Comparison of ENCODE assay signal across 1 cellular context in genomic region chr7:33061282-33061928, GRCh38.
TF ChIP-seq lines count a peak whose summit lies in the region.

No MANE protein-coding gene starts in this region.

TF ChIP-seq in SK-N-SH, 30 proteins besides CTCF, POLR2A, EP300 and RAD21 (continued from another document):
- no peak for TF ChIP-seq REST (IDR thresholded peaks at IDR 0.05; ENCODE audit: low read depth, low read length)
- no peak for TF ChIP-seq GATA2 (CRISPR knock-in tag; IDR thresholded peaks at IDR 0.05)
- TF ChIP-seq RCOR1 (IDR thresholded peaks at IDR 0.05; ENCODE audit: low read length): no peak
- no peak for TF ChIP-seq MXI1 (IDR thresholded peaks at IDR 0.05; ENCODE audit: low read depth, low read length)
- no peak for TF ChIP-seq RXRA (IDR thresholded peaks at IDR 0.05; ENCODE audit: borderline replicate concordance, low read depth)
- TF ChIP-seq FOXJ3 (CRISPR knock-in tag; IDR thresholded peaks at IDR 0.05): no peak
- no peak for TF ChIP-seq MEF2A (IDR thresholded peaks at IDR 0.05; ENCODE audit: borderline replicate concordance, low read depth)
- TF ChIP-seq IRF3 (IDR thresholded peaks at IDR 0.05; ENCODE audit: low read depth, low read length): no peak
- no peak for TF ChIP-seq USF2 (IDR thresholded peaks at IDR 0.05; ENCODE audit: borderline replicate concordance, low read depth, low read length)
